16 cellular contexts compared by ENCODE assay signal in the genomic region with DNA sequence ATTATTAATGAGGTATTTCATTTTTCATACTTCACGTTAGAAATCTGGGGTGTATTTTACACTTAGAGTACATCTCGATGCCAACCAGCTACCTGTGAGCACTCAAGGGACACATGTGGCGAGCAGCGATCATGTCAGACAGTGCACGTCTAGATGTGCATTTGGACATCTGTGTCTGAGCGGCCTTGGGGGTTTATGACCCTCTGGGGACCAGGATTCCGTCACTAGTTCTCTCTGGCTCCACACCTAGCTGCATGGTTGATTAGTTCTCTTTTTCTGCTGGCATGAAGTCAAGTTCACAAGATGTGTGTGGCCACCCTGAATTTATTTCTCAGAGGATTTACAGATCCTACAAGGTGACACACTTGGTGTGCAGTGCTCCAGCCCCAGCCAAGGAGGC.
"Had no signal": no experiment of that assay in that cellular context is flagged by ENCODE, and none has a peak within 500 bp of the region (broad histone marks: within the 10 kb centered on the region; RNA-seq: fewer than 3 reads in every experiment).

No MANE protein-coding gene starts in this region.

- H3K4me3 ChIP-seq: heart left ventricle, ovary, right atrium auricular region, sigmoid colon, skin epidermis, thoracic aorta, transverse colon had no signal

- H3K27me3 ChIP-seq: heart left ventricle, ovary, right atrium auricular region, sigmoid colon, transverse colon had no signal

- H3K4me1 ChIP-seq: right atrium auricular region, sigmoid colon, transverse colon had no signal

- H3K36me3 ChIP-seq: heart left ventricle, ovary, right atrium auricular region, sigmoid colon, thoracic aorta, transverse colon had no signal

- H3K36me3 Mint-ChIP-seq: stimulated activated naive B cell treated with anti-CD40 and anti-IgM and Interleukin-4, amounts not matched to agents 10 μg/mL and 1 μg/mL and 100 μg/mL, for 72 hours had no signal

- H3K27ac ChIP-seq: heart left ventricle, ovary, right atrium auricular region, sigmoid colon, skin epidermis, thoracic aorta, transverse colon had no signal

- H3K9me3 ChIP-seq: heart left ventricle, ovary, right atrium auricular region, sigmoid colon, thoracic aorta, transverse colon had no signal

- H3K9me3 Mint-ChIP-seq: stimulated activated naive B cell treated with anti-CD40 and anti-IgM and Interleukin-4, amounts not matched to agents 10 μg/mL and 1 μg/mL and 100 μg/mL, for 72 hours; stimulated activated naive CD8-positive, alpha-beta T cell treated with anti-CD3 and anti-CD28 coated beads, Interleukin-15, amount 100 ng/mL, for 72 hours had no signal

- H3K27ac Mint-ChIP-seq: naive thymus-derived CD8-positive, alpha-beta T cell; stimulated activated naive B cell treated with anti-CD40 and anti-IgM and Interleukin-4, amounts not matched to agents 10 μg/mL and 1 μg/mL and 100 μg/mL, for 72 hours; stimulated activated naive CD8-positive, alpha-beta T cell treated with anti-CD3 and anti-CD28 coated beads, Interleukin-15, amount 100 ng/mL, for 72 hours had no signal

- DNase-seq: effector memory CD4-positive, alpha-beta T cell; heart left ventricle; hippocampal formation; naive thymus-derived CD8-positive, alpha-beta T cell; ovary; sigmoid colon; stimulated activated CD4-positive, alpha-beta T cell treated with anti-CD3 and anti-CD28 coated beads, Interleukin-2, amount 100 ng/mL, for 24 hours; stimulated activated CD4-positive, alpha-beta T cell treated with anti-CD3 and anti-CD28 coated beads, Interleukin-4, amount 100 ng/mL, for 4 hours; stimulated activated naive B cell treated with anti-CD40 and anti-IgM and Interleukin-4, amounts not matched to agents 10 μg/mL and 1 μg/mL and 100 μg/mL, for 72 hours; stimulated activated naive CD8-positive, alpha-beta T cell treated with anti-CD3 and anti-CD28 coated beads, Interleukin-15, amount 100 ng/mL, for 72 hours; transverse colon had no signal

- ATAC-seq: esophagus mucosa; heart left ventricle; naive thymus-derived CD8-positive, alpha-beta T cell; stimulated activated naive B cell treated with anti-CD40 and anti-IgM and Interleukin-4, amounts not matched to agents 10 μg/mL and 1 μg/mL and 100 μg/mL, for 72 hours; stimulated activated naive CD8-positive, alpha-beta T cell treated with anti-CD3 and anti-CD28 coated beads, Interleukin-15, amount 100 ng/mL, for 72 hours had no signal

- H3K4me1 Mint-ChIP-seq: stimulated activated naive CD8-positive, alpha-beta T cell treated with anti-CD3 and anti-CD28 coated beads, Interleukin-15, amount 100 ng/mL, for 72 hours had no signal

- H3K4me3 Mint-ChIP-seq: naive thymus-derived CD8-positive, alpha-beta T cell; neural crest cell; stimulated activated naive B cell treated with anti-CD40 and anti-IgM and Interleukin-4, amounts not matched to agents 10 μg/mL and 1 μg/mL and 100 μg/mL, for 72 hours; stimulated activated naive CD8-positive, alpha-beta T cell treated with anti-CD3 and anti-CD28 coated beads, Interleukin-15, amount 100 ng/mL, for 72 hours had no signal
